In the genomic region with DNA sequence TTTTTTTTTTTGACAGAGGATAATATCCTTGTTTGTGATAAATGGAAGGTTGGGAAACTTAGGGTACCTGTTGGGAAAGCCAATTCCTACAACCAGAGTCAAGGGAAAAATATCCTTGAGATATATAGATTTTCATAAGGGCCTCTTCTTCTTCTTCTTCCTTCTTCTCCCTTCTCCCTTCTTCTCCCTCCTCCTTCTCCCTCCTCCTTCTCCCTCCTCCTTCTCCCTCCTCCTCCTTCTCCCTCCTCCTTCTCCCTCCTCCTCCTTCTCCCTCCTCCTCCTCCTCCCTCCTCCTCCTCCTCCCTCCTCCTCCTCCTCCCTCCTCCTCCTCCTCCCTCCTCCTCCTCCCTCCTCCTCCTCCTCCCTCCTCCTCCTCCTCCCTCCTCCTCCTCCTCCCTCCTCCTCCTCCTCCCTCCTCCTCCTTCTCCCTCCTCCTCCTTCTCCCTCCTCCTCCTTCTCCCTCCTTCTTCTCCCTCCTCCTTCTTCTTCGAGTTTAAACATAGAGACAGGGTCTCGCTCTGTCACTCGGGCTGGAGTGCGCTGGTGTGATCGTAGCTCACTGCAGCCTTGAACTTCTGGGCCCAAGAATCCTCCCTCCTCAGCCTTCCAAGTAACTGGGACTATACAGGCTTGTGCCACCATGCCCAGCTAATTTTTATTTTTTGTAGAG, we compare ENCODE assay signal across 1 cellular context.
A peak's percentile ranks its signal among the peaks of the same experiment; 100 is the strongest.
TF ChIP-seq lines count a peak whose summit lies in the region.

No MANE protein-coding gene starts in this region.

TF ChIP-seq in HepG2, 621 proteins besides CTCF, POLR2A, EP300 and RAD21:
- TF ChIP-seq PCBP1 (IDR thresholded peaks at IDR 0.05; ENCODE audit: borderline replicate concordance, low read depth, low read length) (peak; percentile 79; the same call in 1 of the 2 replicates), HNRNPK (IDR thresholded peaks at IDR 0.05; ENCODE audit: low read depth, low read length, poor library complexity, severe bottlenecking) (peak; percentile 51), PCBP2 (optimal IDR thresholded peaks at IDR 0.05; ENCODE audit: low read depth, low read length, poor library complexity, severe bottlenecking) (peak; percentile 83)
